12 cellular contexts compared by ENCODE assay signal in genomic region chr2:60413819-60414178, GRCh38.
DNase-seq lines count a peak whose midpoint lies in the region; ATAC-seq and TF ChIP-seq lines count a peak whose summit lies in the region.
"Had no signal": no experiment of that assay in that cellular context is flagged by ENCODE, and none has a peak within 500 bp of the region (broad histone marks: within the 10 kb centered on the region; RNA-seq: fewer than 3 reads in every experiment).

No MANE protein-coding gene starts in this region.

- H3K18ac ChIP-seq in mesendoderm (ENCODE audit: low read length), result peak overlapping the region; percentile 7

- H3K27ac Mint-ChIP-seq in CD8-positive, alpha-beta memory T cell, result no peak overlapping the region

- H3K9ac ChIP-seq in mesendoderm (ENCODE audit: low read length), result no peak overlapping the region
- H3K9ac ChIP-seq: parathyroid adenoma had no signal

- H3K56ac ChIP-seq in mesendoderm (ENCODE audit: low read length), result no peak overlapping the region

- no peaks in the 10 kb centered on the region for H3K9me3 ChIP-seq in right atrium auricular region
- no peaks in the 10 kb centered on the region for H3K9me3 ChIP-seq in CD8-positive, alpha-beta memory T cell (ENCODE audit: low read length)

- no peaks in the 10 kb centered on the region for H3K36me3 Mint-ChIP-seq in CD8-positive, alpha-beta memory T cell

- no CpG with 5 or more reads among the region's 6 CpGs for WGBS in mesendoderm (ENCODE audit: extremely low coverage, insufficient coverage, low lambda C conversion rate)

- no peak overlapping the region for H4K5ac ChIP-seq in mesendoderm (ENCODE audit: low read length)

- CTCF ChIA-PET in CD8-positive, alpha-beta memory T cell (lab: Charles Lee), result no interaction called here

- POLR2A ChIA-PET in CD8-positive, alpha-beta memory T cell (lab: Charles Lee), result no interaction called here

- H3K27me3 Mint-ChIP-seq in CD8-positive, alpha-beta memory T cell, result peaks cover 2 to 4% of the 10 kb centered on the region in 2 donors

- no peak for TF ChIP-seq CTCF in right atrium auricular region (IDR thresholded peaks at IDR 0.05)

- H3K36me3 ChIP-seq in mesendoderm (ENCODE audit: control insufficient read depth, insufficient read depth, low read length), result no peaks in the 10 kb centered on the region
- no peaks in the 10 kb centered on the region for H3K36me3 ChIP-seq in right atrium auricular region
- H3K36me3 ChIP-seq in CD8-positive, alpha-beta memory T cell (ENCODE audit: insufficient read depth, low read length), result no peaks in the 10 kb centered on the region

- no peak overlapping the region for H3K27ac ChIP-seq in mesendoderm (ENCODE audit: low read depth, low read length)
- H3K27ac ChIP-seq in right atrium auricular region, result no peak overlapping the region
- H3K27ac ChIP-seq in CD8-positive, alpha-beta memory T cell (ENCODE audit: low read depth, low read length), result no peak overlapping the region
- H3K27ac ChIP-seq: parathyroid adenoma had no signal

- H3K4me2 ChIP-seq in mesendoderm (ENCODE audit: low read length), result no peak overlapping the region

- no peak for DNase-seq in mesendoderm
- DNase-seq in occipital lobe (lab: John Stamatoyannopoulos, UW), result no peak
- no peak for DNase-seq in right atrium auricular region (ENCODE audit: low spot score)
- no peak for DNase-seq in CD8-positive, alpha-beta memory T cell
- DNase-seq: DMS53, NCI-H1436 treated with DMSO at 0.1 percent for 48 hours had no signal

- H3K4me1 ChIP-seq in mesendoderm (ENCODE audit: control insufficient read depth, low read depth, low read length) (peaks cover 24% of the 10 kb centered on the region), right atrium auricular region (peaks cover 0 to 6% of the 10 kb centered on the region in 2 donors)
- H3K4me1 ChIP-seq in CD8-positive, alpha-beta memory T cell (ENCODE audit: insufficient read depth, low read length), result no peaks in the 10 kb centered on the region
- H3K4me1 ChIP-seq: parathyroid adenoma had no signal

- H2AK5ac ChIP-seq in mesendoderm (ENCODE audit: low read length), result no peak overlapping the region

- no peak overlapping the region for H4K8ac ChIP-seq in mesendoderm (ENCODE audit: low read depth, low read length)

- H3K4me3 ChIP-seq in mesendoderm (ENCODE audit: low read length) (no peak overlapping the region), right atrium auricular region (no peak overlapping the region)
- H3K4me3 ChIP-seq in CD8-positive, alpha-beta memory T cell (ENCODE audit: low read length), result no peak overlapping the region

- H3K4ac ChIP-seq in mesendoderm (ENCODE audit: low read depth, low read length), result no peak overlapping the region

- peaks cover 0 to 2% (median 0%) of the 10 kb centered on the region in 5 donors for H3K9me3 Mint-ChIP-seq in CD8-positive, alpha-beta memory T cell

- no peaks in the 10 kb centered on the region for H3K79me1 ChIP-seq in mesendoderm (ENCODE audit: low read length)

- H2BK15ac ChIP-seq in mesendoderm (replicated peaks; ENCODE audit: low read depth), result no peak overlapping the region

- no peak overlapping the region for H2BK120ac ChIP-seq in mesendoderm (ENCODE audit: low read depth, low read length)

- H3K79me2 ChIP-seq in mesendoderm (ENCODE audit: control insufficient read depth, insufficient read depth, low read length), result peaks cover 2% of the 10 kb centered on the region
- H3K79me2 ChIP-seq: parathyroid adenoma had no signal

- no peak overlapping the region for H3K23ac ChIP-seq in mesendoderm (ENCODE audit: low read length)

- ATAC-seq in GM18868 (IDR thresholded peaks at IDR 0.05; ENCODE audit: unreplicated experiment) (peak; percentile 72), GM21723 (IDR thresholded peaks at IDR 0.05; ENCODE audit: unreplicated experiment) (peak; percentile 87), HG03432 (IDR thresholded peaks at IDR 0.05; ENCODE audit: unreplicated experiment) (peak; percentile 79), HG03039 (IDR thresholded peaks at IDR 0.05; ENCODE audit: unreplicated experiment) (no peak)
- ATAC-seq: HCT116 had no signal

- H2BK5ac ChIP-seq in mesendoderm (ENCODE audit: low read length), result no peak overlapping the region

- H3K4me3 Mint-ChIP-seq in CD8-positive, alpha-beta memory T cell, result no peak overlapping the region

- H3K27me3 ChIP-seq in mesendoderm (ENCODE audit: insufficient read depth, low read length, poor library complexity), result no peaks in the 10 kb centered on the region
- H3K27me3 ChIP-seq in right atrium auricular region, result no peaks in the 10 kb centered on the region
- no peaks in the 10 kb centered on the region for H3K27me3 ChIP-seq in CD8-positive, alpha-beta memory T cell (ENCODE audit: insufficient read depth, low read length, poor library complexity, severe bottlenecking)

- H3K4me1 Mint-ChIP-seq in CD8-positive, alpha-beta memory T cell, result no peaks in the 10 kb centered on the region
